Comparison of ENCODE assay signal across 8 cellular contexts in genomic region chr17:32936894-32937500, GRCh38. TPM values are rescaled to one million over a fixed set of nuclear protein-coding genes. Genes with fewer than 3 reads are reported as not detected.
DNase-seq lines count a peak whose midpoint lies in the region; ATAC-seq and TF ChIP-seq lines count a peak whose summit lies in the region.

No MANE protein-coding gene starts in this region.

- peaks cover 4% of the 10 kb centered on the region for H3K36me3 ChIP-seq in mucosa of stomach (ENCODE audit: control insufficient read depth, insufficient read depth, low read length)

- H3K4me3 ChIP-seq in epithelial cell of proximal tubule (ENCODE audit: low read depth, low read length): no peak overlapping the region
- no peak overlapping the region for H3K4me3 ChIP-seq in mucosa of stomach (ENCODE audit: low read length)

- no peaks in the 10 kb centered on the region for H3K9me3 ChIP-seq in mucosa of stomach (ENCODE audit: control insufficient read depth, low read length)

- DNase-seq in SKM-1 treated with dmso at 0.1 percent for 144 hours (lab: John Stamatoyannopoulos, UW; ENCODE audit: unreplicated experiment): peak; percentile 53
- DNase-seq in SKM-1 (lab: John Stamatoyannopoulos, UW; ENCODE audit: unreplicated experiment): no peak
- DNase-seq in NCI-H526 treated with DMSO at 0.1 percent for 48 hours (lab: John Stamatoyannopoulos, UW): peak; percentile 44
- DNase-seq in activated CD8-positive, alpha-beta memory T cell treated with anti-CD3 and anti-CD28 coated beads, Interleukin-2, amount 50 U/mL, for 4 hours: peak; percentile 64
- DNase-seq in epithelial cell of proximal tubule (ENCODE audit: low read depth): no peak
- DNase-seq in stimulated activated CD8-positive, alpha-beta memory T cell treated with anti-CD3 and anti-CD28 coated beads, Interleukin-7, amount 100 ng/mL, for 1 hour (ENCODE audit: low read depth in 2 of 2): peak; percentile 17 to 42

- no peaks in the 10 kb centered on the region for H3K27me3 ChIP-seq in mucosa of stomach (ENCODE audit: control insufficient read depth, insufficient read depth, low read length)

- peak; percentile 90 for TF ChIP-seq CTCF in epithelial cell of proximal tubule (conservative IDR thresholded peaks at IDR 0.05; ENCODE audit: low read depth, low read length)

- H3K9ac ChIP-seq in mucosa of stomach (ENCODE audit: low read length): peak overlapping the region; percentile 19

- peaks cover 15% of the 10 kb centered on the region for H3K4me1 ChIP-seq in mucosa of stomach (ENCODE audit: control insufficient read depth, insufficient read depth, low read length)

- no peak for ATAC-seq in HG03469 (IDR thresholded peaks at IDR 0.05; ENCODE audit: unreplicated experiment)

RNA-seq across cellular contexts. Expression of gene TMEM98, which starts 9.0 kb away (rescaled TPM):
- 139 and 180 TPM in 2 replicates for total RNA-seq in epithelial cell of proximal tubule

RNA-seq across cellular contexts. Expression of gene SPACA3, which starts 54.6 kb away (rescaled TPM):
- not detected in 2 replicates for total RNA-seq in epithelial cell of proximal tubule

Comparison
In these comparisons a context has a peak if more than half of its experiments do, and no peak if none do; other contexts are left out.
1. DNase-seq: peak in SKM-1 treated with dmso at 0.1 percent for 144 hours (single experiment), NCI-H526 treated with DMSO at 0.1 percent for 48 hours (single experiment), activated CD8-positive, alpha-beta memory T cell treated with anti-CD3 and anti-CD28 coated beads, Interleukin-2, amount 50 U/mL, for 4 hours (single experiment) and stimulated activated CD8-positive, alpha-beta memory T cell treated with anti-CD3 and anti-CD28 coated beads, Interleukin-7, amount 100 ng/mL, for 1 hour (2 of 2); none in SKM-1 (single experiment) and epithelial cell of proximal tubule (single experiment).